24 cellular contexts compared by ENCODE assay signal in genomic region chr19:11495481-11495880, GRCh38. TPM values are rescaled to one million over a fixed set of nuclear protein-coding genes. Genes with fewer than 3 reads are reported as not detected.
"Had no signal": no experiment of that assay in that cellular context is flagged by ENCODE, and none has a peak within 500 bp of the region (broad histone marks: within the 10 kb centered on the region; RNA-seq: fewer than 3 reads in every experiment).

No MANE protein-coding gene starts in this region.

- ATAC-seq: activated CD4-positive, alpha-beta T cell treated with anti-CD3 and anti-CD28 coated beads for 36 hours; gastrocnemius medialis; left ventricle myocardium superior; natural killer cell treated with Interleukin-12 subunit alpha and Interleukin-12 subunit beta and Interleukin-15 and Interleukin-18, amount 100 ng/mL, for 72 hours; T-helper 17 cell had no signal

- H3K27me3 Mint-ChIP-seq: activated B cell treated with CpG ODN at 0.5 μM for 24 hours; activated CD4-positive, alpha-beta memory T cell treated with anti-CD3 and anti-CD28 coated beads for 36 hours; activated CD4-positive, alpha-beta T cell treated with anti-CD3 and anti-CD28 coated beads for 36 hours; activated naive CD8-positive, alpha-beta T cell treated with anti-CD3 and anti-CD28 coated beads, Interleukin-2, amount 10 ng/mL, durations not matched to agents 7 days and 5 days; natural killer cell treated with Interleukin-12 subunit alpha and Interleukin-12 subunit beta and Interleukin-15 and Interleukin-18, amount 100 ng/mL, for 72 hours; stimulated activated naive CD8-positive, alpha-beta T cell treated with anti-CD3 and anti-CD28 coated beads, Interleukin-15, Interleukin-2, amounts not matched to agents 100 ng/mL and 50 ng/mL, for 24 hours; T-helper 17 cell had no signal

- H3K27ac Mint-ChIP-seq: activated B cell treated with CpG ODN at 0.5 μM for 24 hours; activated CD4-positive, alpha-beta memory T cell treated with anti-CD3 and anti-CD28 coated beads for 36 hours; activated CD4-positive, alpha-beta T cell treated with anti-CD3 and anti-CD28 coated beads for 36 hours; activated naive CD4-positive, alpha-beta T cell treated with anti-CD3 and anti-CD28 coated beads for 36 hours; activated naive CD8-positive, alpha-beta T cell treated with anti-CD3 and anti-CD28 coated beads, Interleukin-2, amount 10 ng/mL, durations not matched to agents 7 days and 5 days; activated T-cell treated with anti-CD3 and anti-CD28 coated beads, Interleukin-2, amount 50 U/mL, for 72 hours; endodermal cell; natural killer cell treated with Interleukin-12 subunit alpha and Interleukin-12 subunit beta and Interleukin-15 and Interleukin-18, amount 100 ng/mL, for 72 hours; stimulated activated naive CD8-positive, alpha-beta T cell treated with anti-CD3 and anti-CD28 coated beads, Interleukin-15, Interleukin-2, amounts not matched to agents 100 ng/mL and 50 ng/mL, for 24 hours; T-helper 17 cell had no signal

- H3K4me1 Mint-ChIP-seq: activated B cell treated with CpG ODN at 0.5 μM for 24 hours; activated CD4-positive, alpha-beta T cell treated with anti-CD3 and anti-CD28 coated beads for 36 hours had no signal

- H3K4me1 ChIP-seq: esophagus squamous epithelium, gastrocnemius medialis had no signal

- H3K4me3 Mint-ChIP-seq: activated B cell treated with CpG ODN at 0.5 μM for 24 hours; activated CD4-positive, alpha-beta memory T cell treated with anti-CD3 and anti-CD28 coated beads for 36 hours; activated CD4-positive, alpha-beta T cell treated with anti-CD3 and anti-CD28 coated beads for 36 hours; activated naive CD4-positive, alpha-beta T cell treated with anti-CD3 and anti-CD28 coated beads for 36 hours; activated naive CD8-positive, alpha-beta T cell treated with anti-CD3 and anti-CD28 coated beads, Interleukin-2, amount 10 ng/mL, durations not matched to agents 7 days and 5 days; activated T-cell treated with anti-CD3 and anti-CD28 coated beads, Interleukin-2, amount 50 U/mL, for 72 hours; endodermal cell; natural killer cell treated with Interleukin-12 subunit alpha and Interleukin-12 subunit beta and Interleukin-15 and Interleukin-18, amount 100 ng/mL, for 72 hours; stimulated activated naive CD8-positive, alpha-beta T cell treated with anti-CD3 and anti-CD28 coated beads, Interleukin-15, Interleukin-2, amounts not matched to agents 100 ng/mL and 50 ng/mL, for 24 hours; T-helper 17 cell had no signal

- H3K27me3 ChIP-seq: body of pancreas, cardiac muscle cell, esophagus squamous epithelium, gastrocnemius medialis, neutrophil, ovary, transverse colon had no signal

- H3K36me3 ChIP-seq: ovary, transverse colon had no signal

- H3K36me3 Mint-ChIP-seq: natural killer cell treated with Interleukin-12 subunit alpha and Interleukin-12 subunit beta and Interleukin-15 and Interleukin-18, amount 100 ng/mL, for 72 hours had no signal

- DNase-seq: activated B cell treated with CpG ODN at 0.5 μM for 24 hours; activated CD4-positive, alpha-beta memory T cell treated with anti-CD3 and anti-CD28 coated beads for 36 hours; activated CD4-positive, alpha-beta T cell treated with anti-CD3 and anti-CD28 coated beads for 36 hours; activated effector memory CD4-positive, alpha-beta T cell treated with Interleukin-2 at 50 U/mL for 16 hours; activated naive CD4-positive, alpha-beta T cell treated with anti-CD3 and anti-CD28 coated beads for 36 hours; activated naive CD8-positive, alpha-beta T cell treated with anti-CD3 and anti-CD28 coated beads, Interleukin-2, amount 10 ng/mL, durations not matched to agents 7 days and 5 days; activated T-cell treated with anti-CD3 and anti-CD28 coated beads, Interleukin-2, amount 50 U/mL, for 72 hours; endodermal cell; esophagus squamous epithelium; gastrocnemius medialis; hippocampal formation; left ventricle myocardium superior; ovary; right cardiac atrium; stimulated activated CD4-positive, alpha-beta T cell treated with anti-CD3 and anti-CD28 coated beads, Interleukin-12 subunit alpha, Interleukin-12 subunit beta, amount 100 ng/mL, for 4 hours; T-helper 17 cell; transverse colon had no signal

- H3K27ac ChIP-seq: body of pancreas, cardiac muscle cell, esophagus squamous epithelium, gastrocnemius medialis, neutrophil, ovary, transverse colon had no signal

- H3K9me3 Mint-ChIP-seq: activated B cell treated with CpG ODN at 0.5 μM for 24 hours; activated CD4-positive, alpha-beta memory T cell treated with anti-CD3 and anti-CD28 coated beads for 36 hours; activated naive CD4-positive, alpha-beta T cell treated with anti-CD3 and anti-CD28 coated beads for 36 hours; activated naive CD8-positive, alpha-beta T cell treated with anti-CD3 and anti-CD28 coated beads, Interleukin-2, amount 10 ng/mL, durations not matched to agents 7 days and 5 days; activated T-cell treated with anti-CD3 and anti-CD28 coated beads, Interleukin-2, amount 50 U/mL, for 72 hours; endodermal cell; natural killer cell treated with Interleukin-12 subunit alpha and Interleukin-12 subunit beta and Interleukin-15 and Interleukin-18, amount 100 ng/mL, for 72 hours; stimulated activated naive CD8-positive, alpha-beta T cell treated with anti-CD3 and anti-CD28 coated beads, Interleukin-15, Interleukin-2, amounts not matched to agents 100 ng/mL and 50 ng/mL, for 24 hours had no signal

- H3K9me3 ChIP-seq: body of pancreas, esophagus squamous epithelium, gastrocnemius medialis, neutrophil, ovary, transverse colon had no signal

- H3K4me3 ChIP-seq: body of pancreas, cardiac muscle cell, esophagus squamous epithelium, gastrocnemius medialis, ovary, transverse colon had no signal

RNA-seq across cellular contexts. Expression of gene ELAVL3, which starts 14.6 kb away (rescaled TPM):
- total RNA-seq: activated B cell treated with CpG ODN at 0.5 μM for 24 hours; activated CD4-positive, alpha-beta memory T cell treated with anti-CD3 and anti-CD28 coated beads for 36 hours; activated naive CD4-positive, alpha-beta T cell treated with anti-CD3 and anti-CD28 coated beads for 36 hours; activated naive CD8-positive, alpha-beta T cell treated with anti-CD3 and anti-CD28 coated beads, Interleukin-2, amount 10 ng/mL, durations not matched to agents 7 days and 5 days; body of pancreas; esophagus squamous epithelium; gastrocnemius medialis; ovary; pulmonary artery endothelial cell; right cardiac atrium; skeletal muscle tissue had no signal
- polyA plus RNA-seq: ovary had no signal

RNA-seq across cellular contexts. Expression of gene CNN1, which starts 43.2 kb away (rescaled TPM):
- total RNA-seq: activated B cell treated with CpG ODN at 0.5 μM for 24 hours; activated CD4-positive, alpha-beta memory T cell treated with anti-CD3 and anti-CD28 coated beads for 36 hours; activated CD4-positive, alpha-beta T cell treated with anti-CD3 and anti-CD28 coated beads for 36 hours; activated naive CD4-positive, alpha-beta T cell treated with anti-CD3 and anti-CD28 coated beads for 36 hours; activated naive CD8-positive, alpha-beta T cell treated with anti-CD3 and anti-CD28 coated beads, Interleukin-2, amount 10 ng/mL, durations not matched to agents 7 days and 5 days; activated T-cell treated with anti-CD3 and anti-CD28 coated beads, Interleukin-2, amount 50 U/mL, for 72 hours; natural killer cell treated with Interleukin-12 subunit alpha and Interleukin-12 subunit beta and Interleukin-15 and Interleukin-18, amount 100 ng/mL, for 72 hours had no signal
